Comparison of ENCODE assay signal across 21 cellular contexts in genomic region chr12:41683023-41683422, GRCh38.
DNase-seq lines count a peak whose midpoint lies in the region; ATAC-seq and TF ChIP-seq lines count a peak whose summit lies in the region.
"Had no signal": no experiment of that assay in that cellular context is flagged by ENCODE, and none has a peak within 500 bp of the region (broad histone marks: within the 10 kb centered on the region; RNA-seq: fewer than 3 reads in every experiment).

No MANE protein-coding gene starts in this region.

- intact Hi-C loops in OCI-LY7 (cut with micrococcal nuclease; ENCODE audit: unreplicated experiment): loop anchor here (2.0 to 5.0 kb wide), 2 partner anchors 246 to 334 kb away; no protein-coding TSS in a partner anchor
- intact Hi-C loops in psoas muscle (cut with DNase I): loop anchor here in 1 of 2 donors (10.0 kb wide), 1 partner anchor 342 kb away; no protein-coding TSS in a partner anchor

- no peaks in the 10 kb centered on the region for H3K9me2 ChIP-seq in OCI-LY7 (ENCODE audit: insufficient read depth, low read length)

- ATAC-seq in GM18907 (IDR thresholded peaks at IDR 0.05; ENCODE audit: unreplicated experiment) (peak; percentile 85), GM21576 (IDR thresholded peaks at IDR 0.05; ENCODE audit: unreplicated experiment) (peak; percentile 73), HG03280 (IDR thresholded peaks at IDR 0.05; ENCODE audit: unreplicated experiment) (peak; percentile 66), psoas muscle (no peak), HG02610 (IDR thresholded peaks at IDR 0.05; ENCODE audit: unreplicated experiment) (no peak)
- ATAC-seq: CD8-positive, alpha-beta T cell; naive thymus-derived CD4-positive, alpha-beta T cell had no signal

- no peaks in the 10 kb centered on the region for H3K27me3 ChIP-seq in psoas muscle (ENCODE audit: insufficient read depth in 3 of 3, low read length in 2 of 3)
- H3K27me3 ChIP-seq: SJSA1, uterus had no signal

- POLR2A ChIA-PET in OCI-LY7 (lab: Charles Lee): interaction anchor here (0.7 to 1.6 kb wide), 3 partner anchors 13 to 243 kb away, joined by 3 to 5 read pairs (median 3); no protein-coding TSS in a partner anchor

- 79 to 82% (median 80%) methylated on average over 2 of the region's 2 CpGs for WGBS in psoas muscle, 3 donors

- H4K20me1 ChIP-seq in OCI-LY7 (ENCODE audit: insufficient read depth, low read length): no peaks in the 10 kb centered on the region

- peak overlapping the region; percentile 71 for H3K27ac ChIP-seq in OCI-LY7 (ENCODE audit: low read depth, low read length, poor library complexity, severe bottlenecking)
- no peak overlapping the region for H3K27ac ChIP-seq in psoas muscle
- H3K27ac ChIP-seq: SJSA1, skin epidermis, uterus had no signal

- H3K4me2 ChIP-seq in OCI-LY7 (ENCODE audit: low read length): peak overlapping the region; percentile 59

- H3K4me1 ChIP-seq in OCI-LY7 (ENCODE audit: insufficient read depth, low read length, poor library complexity, severe bottlenecking) (peaks cover 30% of the 10 kb centered on the region), psoas muscle (no peaks in the 10 kb centered on the region)
- H3K4me1 ChIP-seq: SJSA1, uterus had no signal

- DNase-seq in OCI-LY7 (ENCODE audit: low spot score): peak; percentile 90
- DNase-seq in psoas muscle: no peak
- no peak for DNase-seq in activated T-cell treated with anti-CD3 and anti-CD28 coated beads for 4 hours
- DNase-seq in NOMO-1 treated with DMSO at 0.1 percent for 48 hours (lab: John Stamatoyannopoulos, UW; ENCODE audit: unreplicated experiment): no peak
- DNase-seq: activated naive CD8-positive, alpha-beta T cell treated with anti-CD3 and anti-CD28 coated beads, Interleukin-2, amount 10 ng/mL, durations not matched to agents 7 days and 5 days; CD8-positive, alpha-beta T cell; DND-41; foreskin fibroblast; H9; hippocampal formation; naive thymus-derived CD4-positive, alpha-beta T cell; NCI-H2171 treated with DMSO at 0.1 percent for 48 hours; NCI-H69; stimulated activated CD4-positive, alpha-beta T cell treated with anti-CD3 and anti-CD28 coated beads, Interleukin-4, amount 100 ng/mL, for 24 hours; uterus had no signal

- CTCF ChIA-PET in OCI-LY7 (lab: Charles Lee; ENCODE audit: unreplicated experiment): no interaction called here

- no peak for TF ChIP-seq CTCF in OCI-LY7 (conservative IDR thresholded peaks at IDR 0.05; ENCODE audit: low read length)
- no peak for TF ChIP-seq CTCF in psoas muscle (IDR thresholded peaks at IDR 0.05)

- no peaks in the 10 kb centered on the region for H3K9me3 ChIP-seq in OCI-LY7 (ENCODE audit: low read length)
- no peaks in the 10 kb centered on the region for H3K9me3 ChIP-seq in psoas muscle
- H3K9me3 ChIP-seq: SJSA1, uterus had no signal

- no TSS peak for BruUV-seq in OCI-LY7 (replicated peaks; lab: Mats Ljungman, UMichigan)

- H3K79me2 ChIP-seq in OCI-LY7 (ENCODE audit: insufficient read depth, low read depth, low read length): no peaks in the 10 kb centered on the region

- H2AFZ ChIP-seq in OCI-LY7 (ENCODE audit: low read length): peak overlapping the region; percentile 66; the same call in 1 of the 2 replicates

- H3K36me3 ChIP-seq in OCI-LY7 (ENCODE audit: insufficient read depth, low read length): no peaks in the 10 kb centered on the region
- no peaks in the 10 kb centered on the region for H3K36me3 ChIP-seq in psoas muscle (ENCODE audit: insufficient read depth in 1 of 2, low read depth in 1 of 2)
- H3K36me3 ChIP-seq: SJSA1, uterus had no signal

- peak overlapping the region; percentile 31 for H3K4me3 ChIP-seq in OCI-LY7 (ENCODE audit: low read depth, low read length, poor library complexity, severe bottlenecking)
- no peak overlapping the region for H3K4me3 ChIP-seq in psoas muscle
- H3K4me3 ChIP-seq: SJSA1, skin epidermis, uterus had no signal

Comparison
In these comparisons a context has a peak if more than half of its experiments do, and no peak if none do; other contexts are left out.
1. ATAC-seq: peak in GM18907 (single experiment), GM21576 (single experiment) and HG03280 (single experiment); none in psoas muscle (0 of 4) and HG02610 (single experiment).